Comparison of ENCODE assay signal across 12 cellular contexts in genomic region chr3:188266581-188267274, GRCh38.
DNase-seq lines count a peak whose midpoint lies in the region; ATAC-seq, FAIRE-seq and TF ChIP-seq lines count a peak whose summit lies in the region.
"Had no signal": no experiment of that assay in that cellular context is flagged by ENCODE, and none has a peak within 500 bp of the region (broad histone marks: within the 10 kb centered on the region; RNA-seq: fewer than 3 reads in every experiment).

No MANE protein-coding gene starts in this region.

- peak; percentile 56 for FAIRE-seq in astrocyte (lab: Jason Lieb, UNC)

- in situ Hi-C loops in gastrocnemius medialis (cut with MboI; ENCODE audit: low sequenced_read_pairs in 4 of 4), result loop anchor here in 1 of 4 donors (5.0 to 10.0 kb wide), 4 partner anchors 148 to 686 kb away; partner anchors contain the start of gene BCL6

- no peaks in the 10 kb centered on the region for H3K9me3 Mint-ChIP-seq in astrocyte (ENCODE audit: unreplicated experiment)
- H3K9me3 Mint-ChIP-seq: activated naive CD4-positive, alpha-beta T cell treated with anti-CD3 and anti-CD28 coated beads for 36 hours had no signal

- TF ChIP-seq POLR2A in gastrocnemius medialis (IDR thresholded peaks at IDR 0.05), result peak; percentile 78 to 85

- H3K27me3 Mint-ChIP-seq in astrocyte (ENCODE audit: low read depth, unreplicated experiment), result no peaks in the 10 kb centered on the region

- H3K4me3 Mint-ChIP-seq in astrocyte (ENCODE audit: unreplicated experiment), result no peak overlapping the region
- H3K4me3 Mint-ChIP-seq: activated naive CD4-positive, alpha-beta T cell treated with anti-CD3 and anti-CD28 coated beads for 36 hours had no signal

- H2AFZ ChIP-seq in astrocyte (ENCODE audit: low read depth, low read length), result no peak overlapping the region

- DNase-seq in astrocyte (ENCODE audit: low read depth) (peak; percentile 95), left cardiac atrium (no peak), gastrocnemius medialis (peak; percentile 80 to 93), ureter (ENCODE audit: low spot score) (no peak), NCI-H1417 treated with DMSO at 0.1 percent for 48 hours (lab: John Stamatoyannopoulos, UW) (no peak), DMS114 treated with DMSO at 0.1 percent for 48 hours (lab: John Stamatoyannopoulos, UW; ENCODE audit: unreplicated experiment) (no peak)
- no peak for DNase-seq in activated naive CD4-positive, alpha-beta T cell (lab: John Stamatoyannopoulos, UW)
- DNase-seq: activated naive CD4-positive, alpha-beta T cell treated with anti-CD3 and anti-CD28 coated beads for 36 hours; Caco-2; NCI-H2107; stimulated activated CD4-positive, alpha-beta T cell treated with anti-CD3 and anti-CD28 coated beads, Interleukin-4, amount 100 ng/mL, for 24 hours had no signal

- H3K27me3 ChIP-seq in astrocyte (ENCODE audit: insufficient read depth, low read length), result no peaks in the 10 kb centered on the region
- H3K27me3 ChIP-seq in gastrocnemius medialis, result no peaks in the 10 kb centered on the region

- peak overlapping the region; percentile 91 for H3K9ac ChIP-seq in astrocyte (ENCODE audit: low read length)

- no peaks in the 10 kb centered on the region for H3K36me3 ChIP-seq in astrocyte (ENCODE audit: insufficient read depth, low read length)
- no peaks in the 10 kb centered on the region for H3K36me3 ChIP-seq in gastrocnemius medialis

- ATAC-seq in left cardiac atrium (peak; percentile 38 to 41), gastrocnemius medialis (peak; percentile 44 to 71)

- TF ChIP-seq CTCF in C4-2B (conservative IDR thresholded peaks at IDR 0.05) (no peak), astrocyte (IDR thresholded peaks at IDR 0.05; ENCODE audit: insufficient read depth, low read depth, low read length) (no peak), gastrocnemius medialis (IDR thresholded peaks at IDR 0.05 in 4 of 5, conservative IDR thresholded peaks at IDR 0.05 in 1 of 5) (no peak)

- H3K4me1 ChIP-seq in astrocyte (ENCODE audit: insufficient read depth, low read length) (peaks cover 95% of the 10 kb centered on the region), gastrocnemius medialis (peaks cover 81 to 85% of the 10 kb centered on the region in 2 donors)

- H3K36me3 Mint-ChIP-seq in astrocyte (ENCODE audit: low read depth, unreplicated experiment), result no peaks in the 10 kb centered on the region

- intact Hi-C loops in left cardiac atrium (cut with DNase I) (loop anchor here (10.0 kb wide), 2 partner anchors 112 to 522 kb away; partner anchors contain the start of genes BCL6 (in 2 of the 2) and LPP (in 1 of the 2)), gastrocnemius medialis (cut with DNase I; ENCODE audit: low total_unique reads) (loop anchor here (1.0 to 5.0 kb wide), 7 partner anchors 46 to 682 kb away; no protein-coding TSS in a partner anchor)

- H4K20me1 ChIP-seq in astrocyte (ENCODE audit: insufficient read depth, low read length), result no peaks in the 10 kb centered on the region

- peak overlapping the region; percentile 88 for H3K4me2 ChIP-seq in astrocyte (ENCODE audit: low read length)

- H3K27ac ChIP-seq in C4-2B (peak overlapping the region; percentile 79), astrocyte (ENCODE audit: low read depth, low read length) (peak overlapping the region; percentile 97), gastrocnemius medialis (peak overlapping the region; percentile 94 to 99 (median 96))

- peak overlapping the region; percentile 55 for H3K4me3 ChIP-seq in astrocyte (ENCODE audit: insufficient read depth, low read depth, low read length)
- H3K4me3 ChIP-seq in gastrocnemius medialis, result peak overlapping the region; percentile 39 to 65 (median 47)

- H3K27ac Mint-ChIP-seq in astrocyte (ENCODE audit: unreplicated experiment), result no peak overlapping the region
- H3K27ac Mint-ChIP-seq: activated naive CD4-positive, alpha-beta T cell treated with anti-CD3 and anti-CD28 coated beads for 36 hours had no signal

- H3K9me3 ChIP-seq in astrocyte (ENCODE audit: insufficient read depth, low read depth, low read length) (no peaks in the 10 kb centered on the region), gastrocnemius medialis (no peaks in the 10 kb centered on the region)
- H3K9me3 ChIP-seq: Caco-2 had no signal

- peaks cover 74% of the 10 kb centered on the region for H3K79me2 ChIP-seq in astrocyte (ENCODE audit: insufficient read depth, low read length)

- H3K4me1 Mint-ChIP-seq in astrocyte (ENCODE audit: low read depth, unreplicated experiment), result peaks cover 29% of the 10 kb centered on the region

Comparison
In these comparisons a context has a peak if more than half of its experiments do, and no peak if none do; other contexts are left out.
1. DNase-seq: peak in astrocyte (single experiment) and gastrocnemius medialis (2 of 2); none in left cardiac atrium (single experiment), ureter (single experiment), activated naive CD4-positive, alpha-beta T cell (0 of 4), NCI-H1417 treated with DMSO at 0.1 percent for 48 hours (single experiment) and DMS114 treated with DMSO at 0.1 percent for 48 hours (single experiment).
2. Peak in every context shown above with its lines, with median percentiles within 50 percentile points of each other: H3K27ac ChIP-seq.